18 cellular contexts compared by ENCODE assay signal in genomic region chr15:100250166-100250800, GRCh38.
A peak's percentile ranks its signal among the peaks of the same experiment; 100 is the strongest.
DNase-seq lines count a peak whose midpoint lies in the region; ATAC-seq and TF ChIP-seq lines count a peak whose summit lies in the region.
"Had no signal": no experiment of that assay in that cellular context is flagged by ENCODE, and none has a peak within 500 bp of the region (broad histone marks: within the 10 kb centered on the region; RNA-seq: fewer than 3 reads in every experiment).

No MANE protein-coding gene starts in this region.

- intact Hi-C loops in Right ventricle myocardium superior (cut with DNase I) (no loop called here), vagina (cut with DNase I) (no loop called here), colonic mucosa (cut with DNase I) (no loop called here)

- H3K4me3 ChIP-seq in vagina, result no peak overlapping the region
- H3K4me3 ChIP-seq in colonic mucosa, result no peak overlapping the region
- H3K4me3 ChIP-seq: GM23338 had no signal

- peaks cover 5% of the 10 kb centered on the region for H3K4me1 ChIP-seq in vagina
- H3K4me1 ChIP-seq in colonic mucosa, result no peaks in the 10 kb centered on the region
- H3K4me1 ChIP-seq: BE2C had no signal

- peak; percentile 21 for DNase-seq in activated CD8-positive, alpha-beta memory T cell treated with anti-CD3 and anti-CD28 coated beads for 24 hours
- DNase-seq in activated CD8-positive, alpha-beta memory T cell treated with anti-CD3 and anti-CD28 coated beads, Interleukin-2, amount 50 U/mL, for 4 hours, result no peak
- DNase-seq in Right ventricle myocardium superior (no peak), omental fat pad (ENCODE audit: low spot score) (peak; percentile 18), vagina (ENCODE audit: extremely low spot score in 2 of 2) (peak; percentile 19 to 69), NCI-H187 treated with DMSO at 0.1 percent for 48 hours (lab: John Stamatoyannopoulos, UW) (no peak), colonic mucosa (no peak), G401 (ENCODE audit: low spot score) (no peak)
- DNase-seq: BE2C; CD4-positive, alpha-beta T cell; DMS79; NCI-H1105 treated with DMSO at 0.1 percent for 48 hours; NCI-H1694 treated with DMSO at 0.1 percent for 48 hours; NCI-H69 had no signal

- no peak for TF ChIP-seq POLR2A in vagina (IDR thresholded peaks at IDR 0.05)

- TF ChIP-seq CTCF in omental fat pad (IDR thresholded peaks at IDR 0.05) (no peak), vagina (IDR thresholded peaks at IDR 0.05) (no peak), colonic mucosa (IDR thresholded peaks at IDR 0.05) (no peak)

- no peak overlapping the region for H3K9ac ChIP-seq in colonic mucosa (ENCODE audit: low read depth in 2 of 2, low read length in 2 of 2)

- in situ Hi-C loops in G401 (cut with HindIII; ENCODE audit: low sequenced_read_pairs), result no loop called here

- H3K27ac ChIP-seq in vagina (no peak overlapping the region), colonic mucosa (no peak overlapping the region)
- H3K27ac ChIP-seq: 22Rv1, HL-60 had no signal

- H3K27me3 ChIP-seq in vagina (no peaks in the 10 kb centered on the region), colonic mucosa (no peaks in the 10 kb centered on the region)
- H3K27me3 ChIP-seq: BE2C had no signal

- ATAC-seq in Right ventricle myocardium superior (ENCODE audit: poor library complexity) (peak; percentile 80), omental fat pad (ENCODE audit: low FRiP score) (no peak)
- ATAC-seq: GM23338, HCT116 had no signal

- H3K36me3 ChIP-seq in vagina (no peaks in the 10 kb centered on the region), colonic mucosa (no peaks in the 10 kb centered on the region)
- H3K36me3 ChIP-seq: BE2C had no signal

- H3K9me3 ChIP-seq in vagina, result no peaks in the 10 kb centered on the region
- no peaks in the 10 kb centered on the region for H3K9me3 ChIP-seq in colonic mucosa
- H3K9me3 ChIP-seq: BE2C had no signal

Comparison
In these comparisons a context has a peak if more than half of its experiments do, and no peak if none do; other contexts are left out.
1. DNase-seq: peak in activated CD8-positive, alpha-beta memory T cell treated with anti-CD3 and anti-CD28 coated beads for 24 hours (single experiment), omental fat pad (single experiment) and vagina (2 of 2); none in activated CD8-positive, alpha-beta memory T cell treated with anti-CD3 and anti-CD28 coated beads, Interleukin-2, amount 50 U/mL, for 4 hours (single experiment), Right ventricle myocardium superior (single experiment), NCI-H187 treated with DMSO at 0.1 percent for 48 hours (single experiment), colonic mucosa (single experiment) and G401 (single experiment).